ENCODE assay signal across 11 cellular contexts in the genomic region with DNA sequence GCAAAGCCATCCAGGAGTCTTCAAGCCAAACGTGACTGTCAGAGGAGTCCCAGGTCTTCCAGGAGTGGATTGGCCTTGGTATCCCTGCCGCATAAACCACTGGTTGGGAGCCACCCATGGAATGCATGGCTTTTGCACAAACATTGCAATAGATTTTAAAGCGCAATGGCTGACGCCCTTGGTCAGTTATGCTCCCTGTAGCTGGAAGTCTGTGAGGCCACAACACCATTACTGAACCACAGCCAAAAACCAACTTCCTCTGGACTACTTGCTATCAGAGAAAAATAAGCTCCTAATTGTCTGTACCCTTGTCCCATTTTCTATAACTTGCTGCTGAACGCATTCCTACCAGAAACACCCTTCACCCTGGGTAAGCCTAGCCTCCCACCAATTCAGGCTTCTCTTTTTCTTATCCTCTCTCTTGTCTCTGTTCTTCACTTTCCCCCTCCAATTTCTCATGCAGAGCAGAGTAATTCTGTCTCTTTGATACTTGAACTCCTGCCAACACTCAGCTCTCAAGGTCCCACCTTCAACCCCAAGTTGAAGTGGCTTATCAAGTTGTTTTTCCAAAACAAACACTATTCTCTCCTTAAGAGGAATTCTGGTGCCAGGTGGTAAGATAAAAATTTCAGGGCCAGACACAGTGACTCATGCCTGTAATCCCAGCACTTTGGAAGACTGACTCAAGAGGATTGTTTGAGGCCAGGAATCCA.
A peak's percentile ranks its signal among the peaks of the same experiment; 100 is the strongest.
DNase-seq lines count a peak whose midpoint lies in the region; ATAC-seq lines count a peak whose summit lies in the region.
"Had no signal": no experiment of that assay in that cellular context is flagged by ENCODE, and none has a peak within 500 bp of the region (broad histone marks: within the 10 kb centered on the region; RNA-seq: fewer than 3 reads in every experiment).

No MANE protein-coding gene starts in this region.

- DNase-seq in NCI-H1417 (lab: John Stamatoyannopoulos, UW) (peak in 2 of 3 experiments; percentile 20 to 80), NCI-H1417 treated with DMSO at 0.1 percent for 48 hours (lab: John Stamatoyannopoulos, UW) (no peak), NCI-H345 treated with DMSO at 0.1 percent for 48 hours (lab: John Stamatoyannopoulos, UW; ENCODE audit: unreplicated experiment) (peak; percentile 0), dedifferentiated amniotic fluid mesenchymal stem cell (ENCODE audit: extremely low spot score) (peak; percentile 9), sciatic nerve (ENCODE audit: low spot score) (no peak), OCI-M2 (lab: John Stamatoyannopoulos, UW; ENCODE audit: unreplicated experiment) (no peak)
- DNase-seq: NCI-H1048; Right ventricle myocardium superior; stimulated activated CD4-positive, alpha-beta T cell treated with anti-CD3 and anti-CD28 coated beads, Interleukin-4, amount 100 ng/mL, for 1 hour had no signal

- ATAC-seq in sciatic nerve (peak; percentile 55), HG02970 (IDR thresholded peaks at IDR 0.05; ENCODE audit: low FRiP score, unreplicated experiment) (no peak), HG02623 (IDR thresholded peaks at IDR 0.05; ENCODE audit: unreplicated experiment) (no peak)

- intact Hi-C loops in sciatic nerve (cut with DNase I), result no loop called here

Comparison
In these comparisons a context has a peak if more than half of its experiments do, and no peak if none do; other contexts are left out.
1. DNase-seq: peak in NCI-H1417 (2 of 3), NCI-H345 treated with DMSO at 0.1 percent for 48 hours (single experiment) and dedifferentiated amniotic fluid mesenchymal stem cell (single experiment); none in NCI-H1417 treated with DMSO at 0.1 percent for 48 hours (single experiment), sciatic nerve (single experiment) and OCI-M2 (single experiment).